Comparison of ENCODE assay signal across 19 cellular contexts in the genomic region with DNA sequence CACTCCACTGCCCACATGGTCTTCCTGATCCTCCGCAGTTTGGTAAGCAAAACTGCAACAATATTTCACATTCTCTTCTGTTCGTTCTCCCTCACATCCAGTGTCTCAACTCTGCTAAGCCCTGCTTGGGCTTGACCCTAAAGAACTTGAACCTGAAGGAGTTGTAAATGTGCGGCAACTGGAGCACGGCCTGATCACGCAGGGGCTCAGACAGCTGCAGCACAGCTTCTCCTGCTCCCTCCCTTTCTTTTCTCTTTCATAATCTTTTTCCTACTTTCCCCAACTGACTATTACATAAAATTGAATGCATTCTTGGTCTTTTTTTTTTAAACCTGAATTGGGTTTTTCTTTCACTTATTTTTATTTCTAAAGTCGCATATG. TPM values are rescaled to one million over a fixed set of nuclear protein-coding genes. Genes with fewer than 3 reads are reported as not detected.
A peak's percentile ranks its signal among the peaks of the same experiment; 100 is the strongest.
DNase-seq lines count a peak whose midpoint lies in the region; ATAC-seq and TF ChIP-seq lines count a peak whose summit lies in the region.
"Had no signal": no experiment of that assay in that cellular context is flagged by ENCODE, and none has a peak within 500 bp of the region (broad histone marks: within the 10 kb centered on the region; RNA-seq: fewer than 3 reads in every experiment).

No MANE protein-coding gene starts in this region.

- H3K9ac ChIP-seq in mesenchymal stem cell (ENCODE audit: low read length) (peak overlapping the region; percentile 4), subcutaneous abdominal adipose tissue (ENCODE audit: low read length in 5 of 5) (no peak overlapping the region)

- H3K9me3 Mint-ChIP-seq in activated CD4-positive, alpha-beta T cell treated with anti-CD3 and anti-CD28 coated beads for 36 hours (ENCODE audit: low read depth): no peaks in the 10 kb centered on the region
- H3K9me3 Mint-ChIP-seq: GM23338; T-helper 1 cell treated with Interleukin-12 subunit alpha and Interleukin-12 subunit beta and Interleukin-4 antibody, amounts not matched to agents 30 μg/mL and 1 μg/mL, for 36 hours had no signal

- ATAC-seq in activated CD4-positive, alpha-beta T cell treated with anti-CD3 and anti-CD28 coated beads for 36 hours: no peak
- no peak for ATAC-seq in GM18909 (IDR thresholded peaks at IDR 0.05; ENCODE audit: poor library complexity, unreplicated experiment)
- ATAC-seq: activated CD8-positive, alpha-beta memory T cell treated with anti-CD3 and anti-CD28 coated beads, Interleukin-2, amount 10 ng/mL, durations not matched to agents 7 days and 5 days; GM23338 had no signal

- intact Hi-C loops in adrenal gland (cut with DNase I): no loop called here
- intact Hi-C loops in activated CD4-positive, alpha-beta T cell treated with anti-CD3 and anti-CD28 coated beads for 36 hours (cut with DNase I, micrococcal nuclease): no loop called here

- H2AK5ac ChIP-seq in mesenchymal stem cell (ENCODE audit: low read length, severe bottlenecking): peak overlapping the region; percentile 92

- H3K4me3 ChIP-seq in HL-60 (replicated peaks; ENCODE audit: insufficient read depth, low read length) (no peak overlapping the region), adrenal gland (no peak overlapping the region), mesenchymal stem cell (ENCODE audit: insufficient read depth in 1 of 2, low read depth in 1 of 2, low read length in 2 of 2) (peak overlapping the region in 1 of 2 experiments; percentile 34), subcutaneous abdominal adipose tissue (ENCODE audit: low read depth in 1 of 5, low read length in 5 of 5) (peak overlapping the region in 1 of 5 donors; percentile 10), HAP-1 (no peak overlapping the region)
- H3K4me3 ChIP-seq: GM23338, skin epidermis had no signal

- H3K27ac ChIP-seq in HL-60 (replicated peaks): peak overlapping the region; percentile 58
- peak overlapping the region in 3 of 5 donors; percentile 61 to 82 (median 70) for H3K27ac ChIP-seq in adrenal gland
- peak overlapping the region; percentile 1 for H3K27ac ChIP-seq in mesenchymal stem cell (ENCODE audit: low read length, poor library complexity, severe bottlenecking)
- peak overlapping the region; percentile 85 for H3K27ac ChIP-seq in subcutaneous abdominal adipose tissue (ENCODE audit: low read depth, low read length)

- H3K36me3 Mint-ChIP-seq in activated CD4-positive, alpha-beta T cell treated with anti-CD3 and anti-CD28 coated beads for 36 hours (ENCODE audit: low read depth): no peaks in the 10 kb centered on the region
- H3K36me3 Mint-ChIP-seq: activated CD8-positive, alpha-beta memory T cell treated with anti-CD3 and anti-CD28 coated beads, Interleukin-2, amount 10 ng/mL, durations not matched to agents 7 days and 5 days had no signal

- peak overlapping the region; percentile 71 for H4K8ac ChIP-seq in mesenchymal stem cell (ENCODE audit: low read length)

- CTCF ChIA-PET in activated CD4-positive, alpha-beta T cell treated with anti-CD3 and anti-CD28 coated beads for 36 hours (lab: Charles Lee): interaction anchor here (1.7 to 3.4 kb wide), 2 partner anchors 33 to 64 kb away, joined by 4 to 12 read pairs; no protein-coding TSS in a partner anchor

- no peak overlapping the region for H3K23ac ChIP-seq in mesenchymal stem cell (ENCODE audit: low read length in 2 of 2)

- no peaks in the 10 kb centered on the region for H3K79me1 ChIP-seq in mesenchymal stem cell (replicated peaks; ENCODE audit: low read length, poor library complexity, severe bottlenecking)

- no peak overlapping the region for H3K4me2 ChIP-seq in mesenchymal stem cell (ENCODE audit: low read length, poor library complexity, severe bottlenecking)
- H3K4me2 ChIP-seq: GM23338 had no signal

- no peak overlapping the region for H3K27ac Mint-ChIP-seq in activated CD4-positive, alpha-beta T cell treated with anti-CD3 and anti-CD28 coated beads for 36 hours
- H3K27ac Mint-ChIP-seq: activated CD8-positive, alpha-beta memory T cell treated with anti-CD3 and anti-CD28 coated beads, Interleukin-2, amount 10 ng/mL, durations not matched to agents 7 days and 5 days; GM23338; T-helper 1 cell treated with Interleukin-12 subunit alpha and Interleukin-12 subunit beta and Interleukin-4 antibody, amounts not matched to agents 30 μg/mL and 1 μg/mL, for 36 hours had no signal

- POLR2A ChIA-PET in activated CD4-positive, alpha-beta T cell treated with anti-CD3 and anti-CD28 coated beads for 36 hours (lab: Charles Lee): no interaction called here

- H3K36me3 ChIP-seq in adrenal gland (replicated peaks in 1 of 2): no peaks in the 10 kb centered on the region
- peaks cover 0 to 3% of the 10 kb centered on the region in 2 experiments for H3K36me3 ChIP-seq in mesenchymal stem cell (ENCODE audit: control insufficient read depth in 1 of 2, insufficient read depth in 2 of 2, low read depth in 1 of 2, low read length in 2 of 2)
- H3K36me3 ChIP-seq in subcutaneous abdominal adipose tissue (ENCODE audit: control insufficient read depth in 5 of 5, insufficient read depth in 5 of 5, low read length in 5 of 5): no peaks in the 10 kb centered on the region
- H3K36me3 ChIP-seq in HAP-1 (replicated peaks): no peaks in the 10 kb centered on the region

- peak overlapping the region in 1 of 2 experiments; percentile 2 for H3K4ac ChIP-seq in mesenchymal stem cell (ENCODE audit: low read depth in 1 of 2, low read length in 2 of 2)

- no peak overlapping the region for H2BK120ac ChIP-seq in mesenchymal stem cell (ENCODE audit: low read depth, low read length)

- peak overlapping the region in 1 of 2 experiments; percentile 14 for H3K18ac ChIP-seq in mesenchymal stem cell (ENCODE audit: low read depth in 1 of 2, low read length in 2 of 2)

- peak overlapping the region in 1 of 2 experiments; percentile 40 for H2BK12ac ChIP-seq in mesenchymal stem cell (ENCODE audit: low read length in 2 of 2)

- no peaks in the 10 kb centered on the region for H3K27me3 ChIP-seq in HL-60 (ENCODE audit: insufficient read depth, poor library complexity, severe bottlenecking)
- H3K27me3 ChIP-seq in adrenal gland: no peaks in the 10 kb centered on the region
- H3K27me3 ChIP-seq in mesenchymal stem cell (ENCODE audit: control insufficient read depth in 1 of 2, insufficient read depth in 1 of 2, low read length in 2 of 2): no peaks in the 10 kb centered on the region
- no peaks in the 10 kb centered on the region for H3K27me3 ChIP-seq in subcutaneous abdominal adipose tissue (ENCODE audit: control insufficient read depth in 5 of 5, insufficient read depth in 4 of 5, low read length in 5 of 5)
- no peaks in the 10 kb centered on the region for H3K27me3 ChIP-seq in HAP-1 (ENCODE audit: low read depth)

- peak overlapping the region; percentile 12 for H2BK15ac ChIP-seq in mesenchymal stem cell (ENCODE audit: low read depth, poor library complexity, severe bottlenecking)

- H4K91ac ChIP-seq in mesenchymal stem cell (ENCODE audit: low read length): no peak overlapping the region

- H3K9me3 ChIP-seq in adrenal gland (replicated peaks in 1 of 3): no peaks in the 10 kb centered on the region
- H3K9me3 ChIP-seq in mesenchymal stem cell (ENCODE audit: control insufficient read depth, low read length): no peaks in the 10 kb centered on the region
- H3K9me3 ChIP-seq in subcutaneous abdominal adipose tissue (ENCODE audit: control insufficient read depth in 5 of 5, low read length in 5 of 5): no peaks in the 10 kb centered on the region
- H3K9me3 ChIP-seq in HAP-1: no peaks in the 10 kb centered on the region

- no peak for DNase-seq in HL-60 (ENCODE audit: low read depth in 1 of 2, low spot score in 1 of 2)
- DNase-seq in adrenal gland: no peak
- no peak for DNase-seq in mesenchymal stem cell
- no peak for DNase-seq in activated CD4-positive, alpha-beta T cell treated with anti-CD3 and anti-CD28 coated beads for 36 hours
- DNase-seq in HAP-1 (ENCODE audit: low spot score in 2 of 2): no peak
- DNase-seq in NCI-H2107 (lab: John Stamatoyannopoulos, UW): no peak
- DNase-seq: activated CD8-positive, alpha-beta memory T cell treated with anti-CD3 and anti-CD28 coated beads, Interleukin-2, amount 10 ng/mL, durations not matched to agents 7 days and 5 days; amygdala; GDM1; NCI-H1417; NCI-H2227 treated with DMSO at 0.1 percent for 48 hours; NK-92 treated with Interleukin-12 subunit alpha and Interleukin-12 subunit beta, amount 100 ng/mL, for 24 hours; nucleus accumbens; stimulated activated naive CD4-positive, alpha-beta T cell had no signal

- in situ Hi-C loops in HAP-1 (cut with MboI; ENCODE audit: low sequenced_read_pairs): no loop called here

- peaks cover 8% of the 10 kb centered on the region for H3K4me1 Mint-ChIP-seq in activated CD4-positive, alpha-beta T cell treated with anti-CD3 and anti-CD28 coated beads for 36 hours

- no peak overlapping the region for H2AFZ ChIP-seq in mesenchymal stem cell (ENCODE audit: low read depth, low read length)
- H2AFZ ChIP-seq: GM23338 had no signal

- no peak overlapping the region for H2BK5ac ChIP-seq in mesenchymal stem cell (ENCODE audit: low read depth, low read length, poor library complexity, severe bottlenecking)

- no peak overlapping the region for H3K4me3 Mint-ChIP-seq in activated CD4-positive, alpha-beta T cell treated with anti-CD3 and anti-CD28 coated beads for 36 hours
- H3K4me3 Mint-ChIP-seq: activated CD8-positive, alpha-beta memory T cell treated with anti-CD3 and anti-CD28 coated beads, Interleukin-2, amount 10 ng/mL, durations not matched to agents 7 days and 5 days; GM23338; T-helper 1 cell treated with Interleukin-12 subunit alpha and Interleukin-12 subunit beta and Interleukin-4 antibody, amounts not matched to agents 30 μg/mL and 1 μg/mL, for 36 hours had no signal

- no peak for TF ChIP-seq POLR2A in adrenal gland (IDR thresholded peaks at IDR 0.05)

- WGBS in adrenal gland, 4 donors: 84 to 98% (median 91%) methylated on average over 6 of the region's 6 CpGs
- WGBS in mesenchymal stem cell: 90% methylated on average over 6 of the region's 6 CpGs

- peaks cover 2% of the 10 kb centered on the region for H3K27me3 Mint-ChIP-seq in activated CD4-positive, alpha-beta T cell treated with anti-CD3 and anti-CD28 coated beads for 36 hours

- TF ChIP-seq CTCF in HL-60 (IDR thresholded peaks at IDR 0.05; ENCODE audit: insufficient read depth, low read length) (no peak), adrenal gland (IDR thresholded peaks at IDR 0.05) (no peak)

- peaks cover 38 to 85% of the 10 kb centered on the region in 2 donors for H3K4me1 ChIP-seq in adrenal gland (replicated peaks in 1 of 2)
- H3K4me1 ChIP-seq in mesenchymal stem cell (ENCODE audit: control insufficient read depth, insufficient read depth, low read depth, low read length): peaks cover 32% of the 10 kb centered on the region
- H3K4me1 ChIP-seq in subcutaneous abdominal adipose tissue (ENCODE audit: control insufficient read depth in 5 of 5, insufficient read depth in 5 of 5, low read length in 5 of 5): peaks cover 13 to 99% (median 90%) of the 10 kb centered on the region in 5 donors
- 0 out of 2 replicates have a peak, but pooled peaks cover 2% of the 10 kb centered on the region for H3K4me1 ChIP-seq in HAP-1

- H3K14ac ChIP-seq in mesenchymal stem cell (ENCODE audit: low read length in 2 of 2): no peak overlapping the region

RNA-seq across cellular contexts. Expression of a gene that starts 10.2 kb away (rescaled TPM):
- total RNA-seq in adrenal gland: 10 to 100 TPM; 14.7 to 31.0 (median 20.1) TPM
- polyA plus RNA-seq in adrenal gland: 10 to 100 TPM in 1 of 3 donors, 1 to 10 TPM in 2; 2.4 to 12.4 (median 5.7) TPM
- 12.5 TPM for polyA plus RNA-seq in mesenchymal stem cell (2013, experiment 1 of 2)
- 14.3 TPM for polyA plus RNA-seq in mesenchymal stem cell (2013, experiment 2 of 2)
- total RNA-seq in activated CD4-positive, alpha-beta T cell treated with anti-CD3 and anti-CD28 coated beads for 36 hours: 1 to 10 TPM; 2.5 to 2.8 TPM

Comparison
In these comparisons a context has a peak if more than half of its experiments do, and no peak if none do; other contexts are left out.
1. H3K27ac ChIP-seq: peak in every context shown above with its lines; median percentile 85 in subcutaneous abdominal adipose tissue; 70 in adrenal gland; 58 in HL-60; 1 in mesenchymal stem cell.
2. RNA of a gene that starts 10.2 kb away (total RNA-seq): 14.7 to 31.0 TPM in adrenal gland; 2.5 to 2.8 TPM in activated CD4-positive, alpha-beta T cell treated with anti-CD3 and anti-CD28 coated beads for 36 hours; every median in the first group is over 4 times any median in the second.